ENCODE assay signal across 19 cellular contexts in the genomic region with DNA sequence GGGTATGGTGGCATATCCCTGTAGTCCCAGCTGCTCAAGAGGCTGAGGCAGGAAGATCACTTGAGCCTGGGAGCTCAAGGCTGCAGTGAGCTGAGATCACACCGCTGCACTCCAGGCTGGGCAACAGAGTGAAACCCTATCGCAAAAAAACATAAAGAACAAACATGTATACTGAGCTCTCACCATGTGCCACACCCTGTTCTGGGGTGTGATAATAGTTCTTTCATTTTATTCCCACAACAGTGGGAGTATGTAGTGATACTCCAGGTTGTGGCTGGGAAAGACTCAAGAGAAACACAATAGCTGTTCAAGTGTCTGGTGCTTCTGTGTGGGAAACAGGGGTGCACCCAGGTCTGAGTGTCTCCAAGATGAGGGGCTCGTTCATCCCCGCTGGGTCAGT.
"Had no signal": no experiment of that assay in that cellular context is flagged by ENCODE, and none has a peak within 500 bp of the region (broad histone marks: within the 10 kb centered on the region; RNA-seq: fewer than 3 reads in every experiment).

No MANE protein-coding gene starts in this region.

- FAIRE-seq: small intestine, TTC549 had no signal

- H3K27me3 ChIP-seq: gastroesophageal sphincter, upper lobe of left lung had no signal

- H3K4me3 ChIP-seq: gastroesophageal sphincter, upper lobe of left lung had no signal

- DNase-seq: activated CD4-positive, alpha-beta T cell treated with anti-CD3 and anti-CD28 coated beads, Interleukin-2, amount 50 U/mL, for 48 hours; activated gamma-delta T cell treated with Interleukin-2 at 50 U/mL for 16 hours; amygdala; cerebellar nuclear complex; cortex of kidney; head of caudate nucleus; mesenchymal stem cell; naive B cell; occipital lobe; small intestine; stimulated activated CD4-positive, alpha-beta T cell treated with anti-CD3 and anti-CD28 coated beads, Interleukin-15, amount 100 ng/mL, for 24 hours; T-cell; upper lobe of left lung had no signal

- H3K27ac ChIP-seq: epithelial cell of prostate, upper lobe of left lung had no signal

- ATAC-seq: gastroesophageal sphincter; sciatic nerve; stimulated activated memory B cell treated with anti-CD40 and anti-IgM and Interleukin-4, amounts not matched to agents 10 μg/mL and 1 μg/mL and 100 μg/mL, for 72 hours; T-cell; WTC11 had no signal

- H3K9me3 ChIP-seq: gastroesophageal sphincter, upper lobe of left lung had no signal
